In genomic region chr7:20783131-20783715, GRCh38 we compare ENCODE assay signal across 1 cellular context.
TF ChIP-seq lines count a peak whose summit lies in the region.

No MANE protein-coding gene starts in this region.

TF ChIP-seq in neural cell, 6 proteins besides CTCF, POLR2A, EP300 and RAD21 (continued from another document):
- TF ChIP-seq REST (IDR thresholded peaks at IDR 0.05; ENCODE audit: borderline replicate concordance): no peak
TF ChIP-seq in neural cell: peak in this region for 0.
